In genomic region chr12:47991592-47991991, GRCh38 we compare ENCODE assay signal across 33 cellular contexts. TPM values are rescaled to one million over a fixed set of nuclear protein-coding genes. Genes with fewer than 3 reads are reported as not detected.
DNase-seq lines count a peak whose midpoint lies in the region; ATAC-seq and TF ChIP-seq lines count a peak whose summit lies in the region.
"Had no signal": no experiment of that assay in that cellular context is flagged by ENCODE, and none has a peak within 500 bp of the region (broad histone marks: within the 10 kb centered on the region; RNA-seq: fewer than 3 reads in every experiment).

No MANE protein-coding gene starts in this region.

- ATAC-seq in activated B cell treated with CpG ODN at 0.5 μM for 24 hours (ENCODE audit: low read depth) = no peak
- ATAC-seq: activated T-helper 17 cell treated with anti-CD3 and anti-CD28 coated beads, Interleukin-2, amount 50 U/mL, for 72 hours; GM23338; T-cell had no signal

- WGBS in spleen, 5 donors = 71 to 90% (median 84%) methylated on average over 8 of the region's 8 CpGs
- WGBS in adrenal gland, 4 donors = 67 to 85% (median 75%) methylated on average over 7 to 8 of the region's 8 CpGs

- CTCF ChIA-PET in activated B cell treated with CpG ODN at 0.5 μM for 24 hours (lab: Charles Lee) = no interaction called here

- H3K9me3 Mint-ChIP-seq in activated B cell treated with CpG ODN at 0.5 μM for 24 hours = no peaks in the 10 kb centered on the region
- no peaks in the 10 kb centered on the region for H3K9me3 Mint-ChIP-seq in nephron progenitor cell
- H3K9me3 Mint-ChIP-seq: activated T-helper 17 cell treated with anti-CD3 and anti-CD28 coated beads, Interleukin-2, amount 50 U/mL, for 72 hours; CD4-positive, CD25-positive, alpha-beta regulatory T cell; GM23338; T-cell had no signal

- H3K27ac Mint-ChIP-seq in activated B cell treated with CpG ODN at 0.5 μM for 24 hours (no peak overlapping the region), nephron progenitor cell (peak overlapping the region; percentile 22)
- H3K27ac Mint-ChIP-seq: activated naive CD8-positive, alpha-beta T cell; activated T-helper 17 cell treated with anti-CD3 and anti-CD28 coated beads, Interleukin-2, amount 50 U/mL, for 72 hours; GM23338; T-cell had no signal

- TF ChIP-seq POLR2A in spleen (IDR thresholded peaks at IDR 0.05) (no peak), adrenal gland (IDR thresholded peaks at IDR 0.05) (no peak)

- H3K36me3 Mint-ChIP-seq in activated B cell treated with CpG ODN at 0.5 μM for 24 hours (ENCODE audit: low read depth) (no peaks in the 10 kb centered on the region), nephron progenitor cell (ENCODE audit: low read depth) (peaks cover 95% of the 10 kb centered on the region)
- H3K36me3 Mint-ChIP-seq: CD4-positive, CD25-positive, alpha-beta regulatory T cell; T-cell had no signal

- TF ChIP-seq CTCF in activated B cell treated with CpG ODN at 0.5 μM for 24 hours (IDR thresholded peaks at IDR 0.05) (no peak), nephron progenitor cell (IDR thresholded peaks at IDR 0.05) (no peak), spleen (IDR thresholded peaks at IDR 0.05 in 8 of 11, conservative IDR thresholded peaks at IDR 0.05 in 3 of 11) (no peak), adrenal gland (IDR thresholded peaks at IDR 0.05) (no peak)

- peak; percentile 46 for DNase-seq in activated CD8-positive, alpha-beta memory T cell treated with anti-CD3 and anti-CD28 coated beads, Interleukin-2, amount 50 U/mL, for 48 hours
- no peak for DNase-seq in activated CD8-positive, alpha-beta memory T cell treated with anti-CD3 and anti-CD28 coated beads for 24 hours
- DNase-seq in activated B cell treated with CpG ODN at 0.5 μM for 24 hours (peak; percentile 6), nephron progenitor cell (no peak), spleen (peak; percentile 64), NCI-H2029 (lab: John Stamatoyannopoulos, UW) (no peak), adrenal gland (no peak)
- no peak for DNase-seq in NK-92 treated with Interleukin-12 subunit alpha and Interleukin-12 subunit beta, amount 100 ng/mL, for 24 hours (lab: John Stamatoyannopoulos, UW)
- DNase-seq: activated CD4-positive, alpha-beta T cell treated with anti-CD3 and anti-CD28 coated beads, Interleukin-2, amount 50 U/mL, for 4 hours; Calu3; CD4-positive, CD25-positive, alpha-beta regulatory T cell; colonic mucosa; effector memory CD4-positive, alpha-beta T cell; erythroblast; left ventricle myocardium inferior; NCI-H1694; NCI-H446 treated with DMSO at 0.1 percent for 48 hours; NCI-H774; stimulated activated naive CD4-positive, alpha-beta T cell had no signal

- H3K4me1 ChIP-seq in spleen = peaks cover 6 to 31% (median 20%) of the 10 kb centered on the region in 6 donors
- peaks cover 0 to 12% of the 10 kb centered on the region in 2 donors for H3K4me1 ChIP-seq in adrenal gland (replicated peaks in 1 of 2)
- H3K4me1 ChIP-seq: colonic mucosa, SJSA1 had no signal

- H3K36me3 ChIP-seq in spleen (no peaks in the 10 kb centered on the region), adrenal gland (replicated peaks in 1 of 2) (no peaks in the 10 kb centered on the region)
- H3K36me3 ChIP-seq: colonic mucosa, left ventricle myocardium inferior, SJSA1 had no signal

- POLR2A ChIA-PET in activated B cell treated with CpG ODN at 0.5 μM for 24 hours (lab: Charles Lee) = no interaction called here

- H3K4me3 Mint-ChIP-seq in activated B cell treated with CpG ODN at 0.5 μM for 24 hours (no peak overlapping the region), nephron progenitor cell (no peak overlapping the region)
- H3K4me3 Mint-ChIP-seq: activated naive CD8-positive, alpha-beta T cell; activated T-helper 17 cell treated with anti-CD3 and anti-CD28 coated beads, Interleukin-2, amount 50 U/mL, for 72 hours; CD4-positive, CD25-positive, alpha-beta regulatory T cell; GM23338; T-cell had no signal

- H3K4me1 Mint-ChIP-seq in activated B cell treated with CpG ODN at 0.5 μM for 24 hours = peaks cover 34% of the 10 kb centered on the region
- H3K4me1 Mint-ChIP-seq in nephron progenitor cell = peaks cover 51% of the 10 kb centered on the region

- H3K27ac ChIP-seq in spleen = no peak overlapping the region
- no peak overlapping the region for H3K27ac ChIP-seq in adrenal gland
- H3K27ac ChIP-seq: cardiac muscle cell, colonic mucosa, left ventricle myocardium inferior, RWPE1, SJSA1, skin epidermis had no signal

- intact Hi-C loops in activated B cell treated with CpG ODN at 0.5 μM for 24 hours (cut with micrococcal nuclease) (no loop called here), spleen (cut with DNase I; ENCODE audit: low total_unique reads) (no loop called here), adrenal gland (cut with DNase I) (no loop called here)

- peaks cover 0 to 31% (median 0%) of the 10 kb centered on the region in 7 donors for H3K27me3 ChIP-seq in spleen (replicated peaks in 1 of 7)
- no peaks in the 10 kb centered on the region for H3K27me3 ChIP-seq in adrenal gland
- H3K27me3 ChIP-seq: cardiac muscle cell, colonic mucosa had no signal

- H3K27me3 Mint-ChIP-seq in activated B cell treated with CpG ODN at 0.5 μM for 24 hours = peaks cover 20% of the 10 kb centered on the region
- H3K27me3 Mint-ChIP-seq in nephron progenitor cell (ENCODE audit: low read depth, poor library complexity) = no peaks in the 10 kb centered on the region

- H3K9me3 ChIP-seq in spleen = no peaks in the 10 kb centered on the region
- H3K9me3 ChIP-seq in adrenal gland (replicated peaks in 1 of 3) = no peaks in the 10 kb centered on the region
- H3K9me3 ChIP-seq: colonic mucosa, left ventricle myocardium inferior, SJSA1 had no signal

- H3K4me3 ChIP-seq in spleen (no peak overlapping the region), adrenal gland (no peak overlapping the region)
- H3K4me3 ChIP-seq: cardiac muscle cell, colonic mucosa, GM23338, left ventricle myocardium inferior, SJSA1, skin epidermis had no signal

RNA-seq across cellular contexts. Expression of gene COL2A1, which starts 12.7 kb away (rescaled TPM):
- total RNA-seq in activated B cell treated with CpG ODN at 0.5 μM for 24 hours (not detected in 2 replicates), spleen (under 1 TPM in 3 of 7 donors, not detected in 4; 0.37 to 0.49 (median 0.47) TPM), adrenal gland (under 1 TPM in 5 of 8 donors, not detected in 3; 0.14 to 0.63 (median 0.26) TPM)
- polyA plus RNA-seq in spleen (not detected), adrenal gland (under 1 TPM; 0.07 to 0.20 (median 0.16) TPM)
- total RNA-seq: activated T-helper 17 cell treated with anti-CD3 and anti-CD28 coated beads, Interleukin-2, amount 50 U/mL, for 72 hours; aorta; CD4-positive, CD25-positive, alpha-beta regulatory T cell; glomerular endothelial cell; IMR-90; left ventricle myocardium inferior; mesenteric fat pad; pulmonary artery endothelial cell; SJSA1; T-cell; ureter had no signal
- polyA plus RNA-seq: aorta; CD4-positive, CD25-positive, alpha-beta regulatory T cell had no signal

RNA-seq across cellular contexts. Expression of gene TMEM106C, which starts 28.2 kb away (rescaled TPM):
- total RNA-seq in activated B cell treated with CpG ODN at 0.5 μM for 24 hours (24.5 and 31.3 TPM in 2 replicates), spleen (100 to 1,000 TPM in 4 of 7 donors, 10 to 100 TPM in 3; 37.6 to 124 (median 109) TPM), adrenal gland (100 to 1,000 TPM in 2 of 8 donors, 10 to 100 TPM in 6; 28.8 to 119 (median 56.8) TPM)
- polyA plus RNA-seq in spleen (10 to 100 TPM; 30.1 to 49.1 (median 40.2) TPM), adrenal gland (10 to 100 TPM; 24.6 to 51.6 (median 31.5) TPM)

Comparison
In these comparisons a context has a peak if more than half of its experiments do, and no peak if none do; other contexts are left out.
1. DNase-seq: peak in activated CD8-positive, alpha-beta memory T cell treated with anti-CD3 and anti-CD28 coated beads, Interleukin-2, amount 50 U/mL, for 48 hours (single experiment), activated B cell treated with CpG ODN at 0.5 μM for 24 hours (single experiment) and spleen (single experiment); none in activated CD8-positive, alpha-beta memory T cell treated with anti-CD3 and anti-CD28 coated beads for 24 hours (single experiment), nephron progenitor cell (single experiment), NK-92 treated with Interleukin-12 subunit alpha and Interleukin-12 subunit beta, amount 100 ng/mL, for 24 hours (single experiment), NCI-H2029 (single experiment) and adrenal gland (0 of 7).